9 cellular contexts compared by ENCODE assay signal in the genomic region with DNA sequence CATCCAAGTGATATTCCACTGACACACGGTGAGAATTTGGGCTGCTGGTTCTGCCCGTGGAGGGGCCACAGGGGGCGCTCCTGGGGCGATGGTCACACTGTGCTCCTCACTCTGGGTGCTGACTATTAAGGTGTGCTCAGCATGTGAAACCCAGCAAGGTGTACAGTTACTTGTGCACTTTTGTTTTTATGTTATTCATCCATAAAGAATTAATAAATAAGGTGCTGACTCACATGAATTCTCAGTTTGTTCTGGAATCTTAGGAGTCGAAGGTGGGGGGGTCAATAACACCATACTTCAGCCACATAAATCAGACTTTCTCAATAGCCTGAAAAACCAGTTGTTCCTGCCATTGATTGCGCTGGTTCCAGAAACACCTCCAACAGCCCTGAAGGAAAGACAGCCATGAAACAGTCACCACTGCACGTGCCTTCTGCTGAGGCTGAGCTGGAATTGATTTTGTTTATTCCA. TPM values are rescaled to one million over a fixed set of nuclear protein-coding genes. Genes with fewer than 3 reads are reported as not detected.
DNase-seq lines count a peak whose midpoint lies in the region; ATAC-seq and TF ChIP-seq lines count a peak whose summit lies in the region.
"Had no signal": no experiment of that assay in that cellular context is flagged by ENCODE, and none has a peak within 500 bp of the region (broad histone marks: within the 10 kb centered on the region; RNA-seq: fewer than 3 reads in every experiment).

No MANE protein-coding gene starts in this region.

- no peaks in the 10 kb centered on the region for H3K36me3 ChIP-seq in PC-9 (ENCODE audit: low read depth)

- CTCF ChIA-PET in PC-9 (lab: Charles Lee), result interaction anchor here (0.6 to 1.1 kb wide), 3 partner anchors 12 to 333 kb away, joined by 3 to 8 read pairs (median 4); no protein-coding TSS in a partner anchor

- POLR2A ChIA-PET in PC-9 (lab: Charles Lee; ENCODE audit: unreplicated experiment), result interaction anchor here (0.5 to 1.1 kb wide), 4 partner anchors 62 to 1292 kb away, joined by 3 to 5 read pairs (median 4); no protein-coding TSS in a partner anchor

- peak overlapping the region; percentile 66; the same call in 1 of the 2 replicates for H2AFZ ChIP-seq in PC-9

- ATAC-seq in GM18505 (IDR thresholded peaks at IDR 0.05; ENCODE audit: unreplicated experiment), result no peak

- peaks cover 42% of the 10 kb centered on the region for H3F3A ChIP-seq in PC-9 (ENCODE audit: insufficient read depth, low read depth)

- peak overlapping the region; percentile 98 for H3K27ac ChIP-seq in PC-9

- H3K4me2 ChIP-seq in PC-9, result peak overlapping the region; percentile 86

- no peaks in the 10 kb centered on the region for H4K20me1 ChIP-seq in PC-9 (ENCODE audit: insufficient read depth)

- H3K4me3 ChIP-seq in PC-9, result peak overlapping the region; percentile 51; the same call in 1 of the 2 replicates
- H3K4me3 ChIP-seq in fibroblast of mammary gland (ENCODE audit: control insufficient read depth, low read depth, low read length), result no peak overlapping the region
- no peak overlapping the region for H3K4me3 ChIP-seq in retinal pigment epithelial cell (ENCODE audit: low read length)

- H3K9me2 ChIP-seq in PC-9 (ENCODE audit: insufficient read depth), result no peaks in the 10 kb centered on the region

- TF ChIP-seq POLR2A in GM18505 (IDR thresholded peaks at IDR 0.05; ENCODE audit: borderline replicate concordance, extremely low read depth, insufficient read depth, insufficient read length), result no peak

- DNase-seq in ELR (ENCODE audit: low read depth) (peak; percentile 62), PC-9 (peak; percentile 81 to 99), fibroblast of mammary gland (ENCODE audit: low read depth) (peak; percentile 71), retinal pigment epithelial cell (ENCODE audit: low read depth) (no peak), COR-L47 (lab: John Stamatoyannopoulos, UW) (no peak), NCI-H524 treated with DMSO at 0.1 percent for 48 hours (lab: John Stamatoyannopoulos, UW) (no peak), NCI-H774 (lab: John Stamatoyannopoulos, UW) (no peak)

- peaks cover 39% of the 10 kb centered on the region for H3K4me1 ChIP-seq in PC-9 (replicated peaks; ENCODE audit: insufficient read depth)

- no TSS peak for BruUV-seq in PC-9 (replicated peaks; lab: Mats Ljungman, UMichigan)

- TF ChIP-seq CTCF in PC-9 (conservative IDR thresholded peaks at IDR 0.05) (peak; percentile 86), fibroblast of mammary gland (conservative IDR thresholded peaks at IDR 0.05; ENCODE audit: control insufficient read depth, insufficient read depth, low read depth, low read length) (peak; percentile 33), retinal pigment epithelial cell (conservative IDR thresholded peaks at IDR 0.05; ENCODE audit: low read depth, low read length) (peak; percentile 57)

- no peaks in the 10 kb centered on the region for H3K9me3 ChIP-seq in PC-9 (ENCODE audit: insufficient read depth, low read depth)

- H3K79me2 ChIP-seq in PC-9 (ENCODE audit: low read depth), result peaks cover 23% of the 10 kb centered on the region

- no peaks in the 10 kb centered on the region for H3K27me3 ChIP-seq in PC-9 (ENCODE audit: insufficient read depth, low read depth)

- intact Hi-C loops in PC-9 (cut with micrococcal nuclease; ENCODE audit: unreplicated experiment), result loop anchor here (1.0 to 10.0 kb wide), 9 partner anchors 54 to 848 kb away; a partner anchor contains a TSS

RNA-seq across cellular contexts. Expression of a gene that starts 53.5 kb away (rescaled TPM):
- 0.43 and 0.57 TPM in 2 replicates for total RNA-seq in PC-9 (2021)
- total RNA-seq: T-helper 2 cell treated with Interferon-gamma antibody and Interleukin-4, amounts not matched to agents 100 ng/mL and 5 ng/mL, for 36 hours had no signal

Comparison
In these comparisons a context has a peak if more than half of its experiments do, and no peak if none do; other contexts are left out.
1. DNase-seq: peak in ELR (single experiment), PC-9 (2 of 2) and fibroblast of mammary gland (single experiment); none in retinal pigment epithelial cell (single experiment), COR-L47 (single experiment), NCI-H524 treated with DMSO at 0.1 percent for 48 hours (single experiment) and NCI-H774 (single experiment).
2. CTCF ChIP-seq: peak in every context shown above with its lines; median percentile 86 in PC-9; 57 in retinal pigment epithelial cell; 33 in fibroblast of mammary gland.